ENCODE assay signal across 12 cellular contexts in genomic region chr4:98522603-98523395, GRCh38.
DNase-seq lines count a peak whose midpoint lies in the region; ATAC-seq and TF ChIP-seq lines count a peak whose summit lies in the region.
"Had no signal": no experiment of that assay in that cellular context is flagged by ENCODE, and none has a peak within 500 bp of the region (broad histone marks: within the 10 kb centered on the region; RNA-seq: fewer than 3 reads in every experiment).

No MANE protein-coding gene starts in this region.

- H3K4me3 ChIP-seq in AG04450 (ENCODE audit: low read depth, low read length) (no peak overlapping the region), mammary epithelial cell (replicated peaks in 1 of 3; ENCODE audit: insufficient read depth in 1 of 3, low read depth in 2 of 3, low read length in 3 of 3) (no peak overlapping the region), mesenchymal stem cell (ENCODE audit: insufficient read depth in 1 of 2, low read depth in 1 of 2, low read length in 2 of 2) (peak overlapping the region in 1 of 2 experiments; percentile 21)
- H3K4me3 ChIP-seq: heart left ventricle, psoas muscle had no signal

- no peaks in the 10 kb centered on the region for H4K20me1 ChIP-seq in mammary epithelial cell (ENCODE audit: insufficient read depth, low read length)

- peaks cover 22% of the 10 kb centered on the region for H3K4me1 ChIP-seq in mammary epithelial cell (ENCODE audit: insufficient read depth, low read length)
- H3K4me1 ChIP-seq in mesenchymal stem cell (ENCODE audit: control insufficient read depth, insufficient read depth, low read depth, low read length) = peaks cover 21% of the 10 kb centered on the region
- H3K4me1 ChIP-seq: psoas muscle had no signal

- H3K27me3 ChIP-seq in AG04450 (ENCODE audit: control insufficient read depth, insufficient read depth, low read length) (no peaks in the 10 kb centered on the region), mammary epithelial cell (ENCODE audit: insufficient read depth, low read length) (no peaks in the 10 kb centered on the region), mesenchymal stem cell (ENCODE audit: control insufficient read depth in 1 of 2, insufficient read depth in 1 of 2, low read length in 2 of 2) (no peaks in the 10 kb centered on the region)
- H3K27me3 ChIP-seq: heart left ventricle had no signal

- no peaks in the 10 kb centered on the region for H3K9me3 ChIP-seq in AG04450 (ENCODE audit: control insufficient read depth, insufficient read depth, low read length)
- no peaks in the 10 kb centered on the region for H3K9me3 ChIP-seq in mammary epithelial cell (replicated peaks; ENCODE audit: insufficient read depth, low read length)
- H3K9me3 ChIP-seq in mesenchymal stem cell (ENCODE audit: control insufficient read depth, low read length) = no peaks in the 10 kb centered on the region
- H3K9me3 ChIP-seq: heart left ventricle, psoas muscle had no signal

- POLR2A ChIA-PET in AG04450 (lab: Yijun Ruan, JAX) = interaction anchor here (1.2 kb wide), 1 partner anchor 27 kb away, joined by 3 read pairs; no protein-coding TSS in a partner anchor

- peak overlapping the region; percentile 63 for H3K27ac ChIP-seq in AG04450 (ENCODE audit: low read depth, low read length)
- peak overlapping the region; percentile 40 for H3K27ac ChIP-seq in mammary epithelial cell (ENCODE audit: insufficient read depth, low read depth, low read length)
- H3K27ac ChIP-seq in mesenchymal stem cell (ENCODE audit: low read length, poor library complexity, severe bottlenecking) = peak overlapping the region; percentile 91
- H3K27ac ChIP-seq: psoas muscle had no signal

- H3K79me2 ChIP-seq in mammary epithelial cell (ENCODE audit: insufficient read depth, low read length) = peaks cover 81% of the 10 kb centered on the region

- peak; percentile 78 for DNase-seq in AG04450 (ENCODE audit: low read depth, low spot score)
- peak; percentile 91 for DNase-seq in HT1080 (ENCODE audit: low read depth)
- DNase-seq in mammary epithelial cell = peak; percentile 63
- DNase-seq in mesenchymal stem cell = peak; percentile 92
- DNase-seq in NCI-H526 treated with DMSO at 0.1 percent for 48 hours (lab: John Stamatoyannopoulos, UW) = no peak
- DNase-seq: activated effector memory CD4-positive, alpha-beta T cell treated with anti-CD3 and anti-CD28 coated beads, Interleukin-2, amount 50 U/mL, for 16 hours; heart left ventricle; NCI-H187 treated with DMSO at 0.1 percent for 48 hours; psoas muscle had no signal

- H2BK15ac ChIP-seq in mesenchymal stem cell (ENCODE audit: low read depth, poor library complexity, severe bottlenecking) = no peak overlapping the region

- dilution Hi-C loops in mammary epithelial cell (cut with HindIII; ENCODE audit: low sequenced_read_pairs) = no loop called here

- H3K14ac ChIP-seq in mesenchymal stem cell (ENCODE audit: low read length in 2 of 2) = no peak overlapping the region

- H2AFZ ChIP-seq in mammary epithelial cell (ENCODE audit: low read depth, low read length) (no peak overlapping the region), mesenchymal stem cell (ENCODE audit: low read depth, low read length) (no peak overlapping the region)

- H3K79me1 ChIP-seq in mesenchymal stem cell (replicated peaks; ENCODE audit: low read length, poor library complexity, severe bottlenecking) = peaks cover 10% of the 10 kb centered on the region

- no peak for TF ChIP-seq CTCF in AG04450 (IDR thresholded peaks at IDR 0.05; ENCODE audit: low read depth, low read length)
- no peak for TF ChIP-seq CTCF in mammary epithelial cell (conservative IDR thresholded peaks at IDR 0.05 in 1 of 2, IDR thresholded peaks at IDR 0.05 in 1 of 2; ENCODE audit: extremely low read depth in 1 of 2, insufficient read depth in 1 of 2, low read depth in 1 of 2, low read length in 2 of 2)

- H3K9ac ChIP-seq in mammary epithelial cell (ENCODE audit: insufficient read depth, low read length) (no peak overlapping the region), mesenchymal stem cell (ENCODE audit: low read length) (peak overlapping the region; percentile 56)

- no peak overlapping the region for H2BK5ac ChIP-seq in mesenchymal stem cell (ENCODE audit: low read depth, low read length, poor library complexity, severe bottlenecking)

- H3K4ac ChIP-seq in mesenchymal stem cell (ENCODE audit: low read depth in 1 of 2, low read length in 2 of 2) = no peak overlapping the region

- CTCF ChIA-PET in AG04450 (lab: Charles Lee) (interaction anchor here (0.6 to 2.2 kb wide), 4 partner anchors 53 to 534 kb away, joined by 3 to 9 read pairs (median 4); no protein-coding TSS in a partner anchor), mammary epithelial cell (lab: Charles Lee; ENCODE audit: low non-redundant PET) (no interaction called here)

- no TSS peak for BruUV-seq in mammary epithelial cell (replicated peaks; lab: Mats Ljungman, UMichigan)

- ATAC-seq in GM18909 (IDR thresholded peaks at IDR 0.05; ENCODE audit: poor library complexity, unreplicated experiment) (no peak), HG03039 (IDR thresholded peaks at IDR 0.05; ENCODE audit: unreplicated experiment) (no peak), GM19328 (IDR thresholded peaks at IDR 0.05; ENCODE audit: unreplicated experiment) (no peak)
- ATAC-seq: heart left ventricle, psoas muscle had no signal

- H4K8ac ChIP-seq in mesenchymal stem cell (ENCODE audit: low read length) = no peak overlapping the region

- intact Hi-C loops in mammary epithelial cell (cut with micrococcal nuclease) = no loop called here

- H3K36me3 ChIP-seq in mammary epithelial cell (ENCODE audit: insufficient read depth, low read length) (no peaks in the 10 kb centered on the region), mesenchymal stem cell (ENCODE audit: control insufficient read depth in 1 of 2, insufficient read depth in 2 of 2, low read depth in 1 of 2, low read length in 2 of 2) (no peaks in the 10 kb centered on the region)
- H3K36me3 ChIP-seq: heart left ventricle had no signal

- no peak overlapping the region for H2BK120ac ChIP-seq in mesenchymal stem cell (ENCODE audit: low read depth, low read length)

- no peak overlapping the region for H2AK5ac ChIP-seq in mesenchymal stem cell (ENCODE audit: low read length, severe bottlenecking)

- WGBS in mammary epithelial cell (ENCODE audit: low coverage, missing lambda C conversion rate) = 43% methylated on average over 3 of the region's 3 CpGs
- 0% methylated on average over 1 of the region's 3 CpGs for whole genome bisulfite sequencing in mesenchymal stem cell

- no peak overlapping the region for H3K18ac ChIP-seq in mesenchymal stem cell (ENCODE audit: low read depth in 1 of 2, low read length in 2 of 2)

- peak overlapping the region in 1 of 2 experiments; percentile 18 for H2BK12ac ChIP-seq in mesenchymal stem cell (ENCODE audit: low read length in 2 of 2)

- no peak overlapping the region for H3K23ac ChIP-seq in mesenchymal stem cell (ENCODE audit: low read length in 2 of 2)

- H3K4me2 ChIP-seq in mammary epithelial cell (ENCODE audit: insufficient read depth, low read depth, low read length) (no peak overlapping the region), mesenchymal stem cell (ENCODE audit: low read length, poor library complexity, severe bottlenecking) (no peak overlapping the region)

- H4K91ac ChIP-seq in mesenchymal stem cell (ENCODE audit: low read length) = no peak overlapping the region

- in situ Hi-C loops in mammary epithelial cell (cut with MboI; ENCODE audit: low sequenced_read_pairs in 2 of 2) = no loop called here

Comparison
In these comparisons a context has a peak if more than half of its experiments do, and no peak if none do; other contexts are left out.
1. H3K27ac ChIP-seq: peak in every context shown above with its lines; median percentile 91 in mesenchymal stem cell; 63 in AG04450; 40 in mammary epithelial cell.